Comparison of ENCODE assay signal across 32 cellular contexts in the genomic region with DNA sequence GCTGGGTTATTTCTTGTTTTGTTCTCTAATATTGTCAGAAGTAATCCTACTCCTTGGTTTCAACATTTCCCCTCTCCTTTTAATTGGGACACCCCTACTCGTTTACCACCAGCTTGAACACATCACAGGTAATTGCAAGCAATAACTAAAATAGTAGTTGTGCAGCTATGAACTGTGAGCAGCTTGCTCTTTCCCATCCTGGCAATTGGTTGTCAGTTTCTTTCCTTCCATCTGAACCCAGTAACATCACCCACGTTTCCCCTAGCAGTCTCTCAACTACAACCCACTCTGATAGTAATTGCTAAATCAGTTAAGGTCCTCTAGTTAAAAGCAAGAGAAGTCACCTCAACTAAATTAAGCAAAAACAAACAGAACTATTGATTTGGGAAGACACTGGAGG. TPM values are rescaled to one million over a fixed set of nuclear protein-coding genes. Genes with fewer than 3 reads are reported as not detected.
"Had no signal": no experiment of that assay in that cellular context is flagged by ENCODE, and none has a peak within 500 bp of the region (broad histone marks: within the 10 kb centered on the region; RNA-seq: fewer than 3 reads in every experiment).

No MANE protein-coding gene starts in this region.

- H3K4me3 Mint-ChIP-seq: activated CD4-positive, alpha-beta memory T cell treated with anti-CD3 and anti-CD28 coated beads for 36 hours; activated CD4-positive, alpha-beta T cell treated with anti-CD3 and anti-CD28 coated beads for 36 hours; activated CD4-positive, alpha-beta T cell treated with anti-CD3 and anti-CD28 coated beads, Interleukin-2, amount 10 ng/mL, durations not matched to agents 24 days and 14 days; activated CD8-positive, alpha-beta memory T cell treated with anti-CD3 and anti-CD28 coated beads, Interleukin-2, amount 10 ng/mL, durations not matched to agents 7 days and 5 days; activated CD8-positive, alpha-beta T cell treated with anti-CD3 and anti-CD28 coated beads, Interleukin-2, amount 10 ng/mL, durations not matched to agents 7 days and 5 days; activated naive CD4-positive, alpha-beta T cell treated with anti-CD3 and anti-CD28 coated beads, Interleukin-2, amount 50 U/mL, for 24 hours; activated naive CD8-positive, alpha-beta T cell treated with anti-CD3 and anti-CD28 coated beads, Interleukin-2, amount 10 ng/mL, durations not matched to agents 7 days and 5 days; effector memory CD8-positive, alpha-beta T cell; T-helper 17 cell; T-helper 2 cell treated with Interferon-gamma antibody and Interleukin-4, amounts not matched to agents 5 μg/mL and 100 μg/mL, for 36 hours had no signal

- H3K27ac ChIP-seq: body of pancreas, esophagus muscularis mucosa, foreskin keratinocyte, gastrocnemius medialis, heart left ventricle had no signal

- H3K27ac Mint-ChIP-seq: activated CD4-positive, alpha-beta T cell treated with anti-CD3 and anti-CD28 coated beads, Interleukin-2, amount 10 ng/mL, durations not matched to agents 24 days and 14 days; activated CD8-positive, alpha-beta memory T cell treated with anti-CD3 and anti-CD28 coated beads, Interleukin-2, amount 10 ng/mL, durations not matched to agents 7 days and 5 days; activated CD8-positive, alpha-beta T cell treated with anti-CD3 and anti-CD28 coated beads, Interleukin-2, amount 10 ng/mL, durations not matched to agents 7 days and 5 days; activated naive CD8-positive, alpha-beta T cell treated with anti-CD3 and anti-CD28 coated beads, Interleukin-2, amount 10 ng/mL, durations not matched to agents 7 days and 5 days; effector memory CD8-positive, alpha-beta T cell; T-helper 17 cell; T-helper 2 cell treated with Interferon-gamma antibody and Interleukin-4, amounts not matched to agents 5 μg/mL and 100 μg/mL, for 36 hours had no signal

- DNase-seq: activated CD4-positive, alpha-beta memory T cell treated with anti-CD3 and anti-CD28 coated beads for 36 hours; activated CD4-positive, alpha-beta T cell treated with anti-CD3 and anti-CD28 coated beads for 36 hours; activated CD4-positive, alpha-beta T cell treated with anti-CD3 and anti-CD28 coated beads, Interleukin-2, amount 10 ng/mL, durations not matched to agents 24 days and 14 days; activated CD4-positive, CD25-positive, alpha-beta regulatory T cell; activated CD4-positive, CD25-positive, alpha-beta regulatory T cell treated with anti-CD3 and anti-CD28 coated beads, Interleukin-2, amount 50 U/mL, for 72 hours; activated CD8-positive, alpha-beta memory T cell treated with anti-CD3 and anti-CD28 coated beads, Interleukin-2, amount 10 ng/mL, durations not matched to agents 7 days and 5 days; activated CD8-positive, alpha-beta memory T cell treated with anti-CD3 and anti-CD28 coated beads, Interleukin-2, amount 50 U/mL, for 4 hours; activated CD8-positive, alpha-beta T cell treated with anti-CD3 and anti-CD28 coated beads, Interleukin-2, amount 10 ng/mL, durations not matched to agents 7 days and 5 days; activated effector memory CD4-positive, alpha-beta T cell treated with Interleukin-2 at 50 U/mL for 16 hours; activated gamma-delta T cell treated with Interleukin-2 at 50 U/mL for 16 hours; activated naive CD4-positive, alpha-beta T cell treated with Interleukin-2 at 50 U/mL for 16 hours; activated naive CD8-positive, alpha-beta T cell treated with anti-CD3 and anti-CD28 coated beads, Interleukin-2, amount 10 ng/mL, durations not matched to agents 7 days and 5 days; activated T-cell treated with anti-CD3 and anti-CD28 coated beads, Interleukin-2, amount 50 U/mL, for 1 hour; amniotic stem cell; aorta; body of pancreas; cortex of kidney; dermis blood vessel endothelial cell; effector CD4-positive, alpha-beta T cell; effector memory CD8-positive, alpha-beta T cell; erythroblast; foreskin keratinocyte; gastrocnemius medialis; glutamatergic neuron; heart left ventricle; T-helper 1 cell; T-helper 17 cell; T1000 had no signal

- H3K27me3 Mint-ChIP-seq: activated CD4-positive, alpha-beta memory T cell treated with anti-CD3 and anti-CD28 coated beads for 36 hours; activated CD4-positive, alpha-beta T cell treated with anti-CD3 and anti-CD28 coated beads for 36 hours; activated CD4-positive, alpha-beta T cell treated with anti-CD3 and anti-CD28 coated beads, Interleukin-2, amount 10 ng/mL, durations not matched to agents 24 days and 14 days; activated CD8-positive, alpha-beta memory T cell treated with anti-CD3 and anti-CD28 coated beads, Interleukin-2, amount 10 ng/mL, durations not matched to agents 7 days and 5 days; activated naive CD4-positive, alpha-beta T cell treated with anti-CD3 and anti-CD28 coated beads, Interleukin-2, amount 50 U/mL, for 24 hours; activated naive CD8-positive, alpha-beta T cell treated with anti-CD3 and anti-CD28 coated beads, Interleukin-2, amount 10 ng/mL, durations not matched to agents 7 days and 5 days; effector memory CD8-positive, alpha-beta T cell; T-helper 17 cell had no signal

- H3K27me3 ChIP-seq: body of pancreas, esophagus muscularis mucosa, foreskin keratinocyte, gastrocnemius medialis, heart left ventricle had no signal

- H3K9me3 Mint-ChIP-seq: activated CD4-positive, alpha-beta memory T cell treated with anti-CD3 and anti-CD28 coated beads for 36 hours; activated CD4-positive, alpha-beta T cell treated with anti-CD3 and anti-CD28 coated beads, Interleukin-2, amount 10 ng/mL, durations not matched to agents 24 days and 14 days; activated naive CD4-positive, alpha-beta T cell treated with anti-CD3 and anti-CD28 coated beads, Interleukin-2, amount 50 U/mL, for 24 hours; activated naive CD8-positive, alpha-beta T cell treated with anti-CD3 and anti-CD28 coated beads, Interleukin-2, amount 10 ng/mL, durations not matched to agents 7 days and 5 days; effector memory CD8-positive, alpha-beta T cell; T-helper 2 cell treated with Interferon-gamma antibody and Interleukin-4, amounts not matched to agents 5 μg/mL and 100 μg/mL, for 36 hours had no signal

- H3K4me1 Mint-ChIP-seq: activated naive CD4-positive, alpha-beta T cell treated with anti-CD3 and anti-CD28 coated beads, Interleukin-2, amount 50 U/mL, for 24 hours had no signal

- ATAC-seq: activated CD4-positive, alpha-beta T cell treated with anti-CD3 and anti-CD28 coated beads for 36 hours; activated CD8-positive, alpha-beta memory T cell treated with anti-CD3 and anti-CD28 coated beads, Interleukin-2, amount 10 ng/mL, durations not matched to agents 7 days and 5 days; activated CD8-positive, alpha-beta T cell treated with anti-CD3 and anti-CD28 coated beads, Interleukin-2, amount 10 ng/mL, durations not matched to agents 7 days and 5 days; body of pancreas; effector memory CD8-positive, alpha-beta T cell; foreskin keratinocyte; gastrocnemius medialis; heart left ventricle; T-helper 17 cell had no signal

- H3K4me3 ChIP-seq: body of pancreas, esophagus muscularis mucosa, gastrocnemius medialis, heart left ventricle had no signal

RNA-seq across cellular contexts. Expression of a gene that starts 47.6 kb away (rescaled TPM):
- total RNA-seq: body of pancreas, chondrocyte, dermis blood vessel endothelial cell, esophagus muscularis mucosa, foreskin keratinocyte, gastrocnemius medialis had no signal
